ENCODE assay signal across 27 cellular contexts in the genomic region with DNA sequence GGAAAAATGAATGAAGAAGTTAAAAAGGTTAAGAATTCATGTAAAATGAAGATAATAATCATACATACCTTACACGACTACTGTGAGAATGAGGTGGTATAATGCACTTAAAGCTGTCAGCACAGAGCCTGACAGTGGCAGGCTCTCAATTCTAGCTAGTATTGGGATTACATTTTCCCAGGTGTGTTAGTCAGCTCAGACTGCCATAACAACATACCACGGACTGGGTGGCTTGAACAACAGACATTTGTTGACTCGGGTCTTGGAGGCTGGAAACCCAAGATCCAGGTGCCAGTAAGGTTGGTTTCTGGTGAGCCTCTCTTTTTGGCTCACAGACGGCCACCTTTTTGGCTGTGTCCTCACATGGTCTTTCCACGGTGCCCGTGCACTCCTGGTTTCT.
"Had no signal": no experiment of that assay in that cellular context is flagged by ENCODE, and none has a peak within 500 bp of the region (broad histone marks: within the 10 kb centered on the region; RNA-seq: fewer than 3 reads in every experiment).

No MANE protein-coding gene starts in this region.

- H3K4me1 ChIP-seq: colonic mucosa, gastroesophageal sphincter, right lobe of liver, suprapubic skin had no signal

- H3K36me3 ChIP-seq: brain microvascular endothelial cell, colonic mucosa, gastroesophageal sphincter, lower lobe of right lung, right lobe of liver, stomach, suprapubic skin, tibial nerve had no signal

- H3K27me3 Mint-ChIP-seq: activated CD4-positive, alpha-beta T cell treated with anti-CD3 and anti-CD28 coated beads, Interleukin-2, amount 10 ng/mL, durations not matched to agents 24 days and 14 days; activated CD8-positive, alpha-beta memory T cell treated with anti-CD3 and anti-CD28 coated beads, Interleukin-2, amount 10 ng/mL, durations not matched to agents 7 days and 5 days; activated CD8-positive, alpha-beta T cell treated with anti-CD3 and anti-CD28 coated beads for 36 hours; activated naive CD4-positive, alpha-beta T cell treated with anti-CD3 and anti-CD28 coated beads, Interleukin-2, amount 50 U/mL, for 24 hours; central memory CD8-positive, alpha-beta T cell; naive thymus-derived CD8-positive, alpha-beta T cell had no signal

- H2AFZ ChIP-seq: parathyroid adenoma had no signal

- H3K79me2 ChIP-seq: parathyroid adenoma had no signal

- H3K9ac ChIP-seq: parathyroid adenoma had no signal

- H3K27me3 ChIP-seq: brain microvascular endothelial cell, colonic mucosa, gastroesophageal sphincter, right lobe of liver, stomach, suprapubic skin, tibial nerve had no signal

- ATAC-seq: activated CD4-positive, CD25-positive, alpha-beta regulatory T cell treated with anti-CD3 and anti-CD28 coated beads, Interleukin-2, amount 50 U/mL, for 24 hours; activated CD8-positive, alpha-beta memory T cell treated with anti-CD3 and anti-CD28 coated beads, Interleukin-2, amount 10 ng/mL, durations not matched to agents 7 days and 5 days; activated CD8-positive, alpha-beta T cell treated with anti-CD3 and anti-CD28 coated beads for 36 hours; gastroesophageal sphincter; left lobe of liver; lower lobe of right lung; naive thymus-derived CD8-positive, alpha-beta T cell; right lobe of liver; SK-N-SH treated with all-trans-retinoic acid at 6 μM for 48 hours had no signal

- H3K9me3 ChIP-seq: colonic mucosa, gastroesophageal sphincter, lower lobe of right lung, right lobe of liver, stomach, suprapubic skin, tibial nerve had no signal

- H3K4me3 ChIP-seq: colonic mucosa, gastroesophageal sphincter, lower lobe of right lung, right lobe of liver, skin epidermis, stomach, suprapubic skin, tibial nerve had no signal

- H3K27ac ChIP-seq: brain microvascular endothelial cell, colonic mucosa, epithelial cell of prostate, gastroesophageal sphincter, lower lobe of right lung, parathyroid adenoma, right lobe of liver, skin epidermis, stomach, suprapubic skin, tibial nerve had no signal

- H3K4me3 Mint-ChIP-seq: activated CD4-positive, alpha-beta T cell treated with anti-CD3 and anti-CD28 coated beads, Interleukin-2, amount 10 ng/mL, durations not matched to agents 24 days and 14 days; activated CD8-positive, alpha-beta memory T cell treated with anti-CD3 and anti-CD28 coated beads, Interleukin-2, amount 10 ng/mL, durations not matched to agents 7 days and 5 days; activated CD8-positive, alpha-beta T cell treated with anti-CD3 and anti-CD28 coated beads for 36 hours; activated naive CD4-positive, alpha-beta T cell treated with anti-CD3 and anti-CD28 coated beads, Interleukin-2, amount 50 U/mL, for 24 hours; central memory CD8-positive, alpha-beta T cell; endodermal cell; naive thymus-derived CD8-positive, alpha-beta T cell had no signal

- H3K27ac Mint-ChIP-seq: activated CD4-positive, alpha-beta T cell treated with anti-CD3 and anti-CD28 coated beads, Interleukin-2, amount 10 ng/mL, durations not matched to agents 24 days and 14 days; activated CD8-positive, alpha-beta memory T cell treated with anti-CD3 and anti-CD28 coated beads, Interleukin-2, amount 10 ng/mL, durations not matched to agents 7 days and 5 days; activated CD8-positive, alpha-beta T cell treated with anti-CD3 and anti-CD28 coated beads for 36 hours; endodermal cell had no signal

- DNase-seq: activated CD4-positive, alpha-beta T cell treated with anti-CD3 and anti-CD28 coated beads, Interleukin-2, amount 10 ng/mL, durations not matched to agents 24 days and 14 days; activated CD8-positive, alpha-beta memory T cell treated with anti-CD3 and anti-CD28 coated beads, Interleukin-2, amount 10 ng/mL, durations not matched to agents 7 days and 5 days; activated CD8-positive, alpha-beta T cell treated with anti-CD3 and anti-CD28 coated beads for 36 hours; activated gamma-delta T cell treated with Interleukin-2 at 50 U/mL for 16 hours; activated T-cell treated with anti-CD3 and anti-CD28 coated beads for 4 hours; aorta; brain microvascular endothelial cell; colonic mucosa; lower lobe of right lung; naive thymus-derived CD8-positive, alpha-beta T cell; nucleus accumbens; right lobe of liver; stimulated activated CD4-positive, alpha-beta T cell treated with anti-CD3 and anti-CD28 coated beads, Interleukin-1b, Interleukin-23, amount 100 ng/mL, for 48 hours; stomach; T1000 had no signal

- H3K9me3 Mint-ChIP-seq: activated CD4-positive, alpha-beta T cell treated with anti-CD3 and anti-CD28 coated beads, Interleukin-2, amount 10 ng/mL, durations not matched to agents 24 days and 14 days; activated CD8-positive, alpha-beta T cell treated with anti-CD3 and anti-CD28 coated beads for 36 hours; activated naive CD4-positive, alpha-beta T cell treated with anti-CD3 and anti-CD28 coated beads, Interleukin-2, amount 50 U/mL, for 24 hours; central memory CD8-positive, alpha-beta T cell had no signal
